In the genomic region with DNA sequence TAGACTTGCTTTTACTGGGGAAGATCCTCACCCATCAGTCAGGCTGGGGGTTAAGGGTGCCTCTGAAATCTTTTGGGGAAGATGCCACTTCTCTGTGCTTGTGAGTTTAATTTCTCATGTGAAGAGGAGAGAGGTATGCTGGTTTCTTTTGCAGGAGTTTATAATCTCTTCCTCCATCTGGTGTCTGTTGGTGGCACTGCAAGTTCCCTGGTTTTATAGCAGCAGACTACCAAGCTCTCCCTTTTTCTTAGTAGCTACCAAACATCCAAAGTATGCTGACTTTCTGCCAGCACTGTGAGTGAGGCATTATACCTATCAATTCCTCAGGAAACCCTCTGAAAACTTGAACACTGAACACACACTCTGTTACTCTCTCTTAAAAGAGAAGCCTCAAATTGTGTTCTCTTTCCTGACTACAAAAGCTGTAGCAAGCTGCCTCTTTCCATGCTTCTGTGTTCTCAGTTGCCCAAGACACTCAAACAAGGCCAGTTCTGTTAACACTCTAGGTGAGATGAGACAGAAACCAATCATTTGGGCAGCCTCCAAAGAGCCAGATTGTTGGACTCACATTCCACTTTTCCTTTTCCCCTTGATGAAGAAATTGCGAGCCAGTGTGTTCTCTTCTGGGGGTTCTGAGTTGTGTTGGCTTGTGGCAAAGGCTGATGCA, we compare ENCODE assay signal across 9 cellular contexts.
A peak's percentile ranks its signal among the peaks of the same experiment; 100 is the strongest.
DNase-seq lines count a peak whose midpoint lies in the region; ATAC-seq, FAIRE-seq and TF ChIP-seq lines count a peak whose summit lies in the region.
"Had no signal": no experiment of that assay in that cellular context is flagged by ENCODE, and none has a peak within 500 bp of the region (broad histone marks: within the 10 kb centered on the region; RNA-seq: fewer than 3 reads in every experiment).

No MANE protein-coding gene starts in this region.

- intact Hi-C loops in K562 (cut with micrococcal nuclease) = no loop called here

- in situ Hi-C loops in KBM-7 (cut with MboI; ENCODE audit: low pct_unique_long_range_greater_than_20kb, low sequenced_read_pairs) = no loop called here
- in situ Hi-C loops in K562 (cut with MboI) = no loop called here

- no peaks in the 10 kb centered on the region for H3K79me1 ChIP-seq in neuronal stem cell (ENCODE audit: low read depth, low read length)

- POLR2A ChIA-PET in K562 (lab: Yijun Ruan, JAX) = no interaction called here

- H3K4ac ChIP-seq in neuronal stem cell (ENCODE audit: low read length) = no peak overlapping the region

- no peak overlapping the region for H4K8ac ChIP-seq in neuronal stem cell (ENCODE audit: low read depth, low read length)

- TF ChIP-seq CTCF in GM12875 (IDR thresholded peaks at IDR 0.05; ENCODE audit: borderline replicate concordance, insufficient read depth, low read depth, low read length) (peak; percentile 46; the same call in 1 of the 2 replicates), K562 (IDR thresholded peaks at IDR 0.05 in 2 of 3, conservative IDR thresholded peaks at IDR 0.05 in 1 of 3; ENCODE audit: insufficient read depth in 2 of 3, low read depth in 1 of 3, low read length in 3 of 3) (peak in 2 of 3 experiments; percentile 11 to 17; a peak in 2 of 6 replicates), neural crest cell (conservative IDR thresholded peaks at IDR 0.05) (peak; percentile 62)

- H3K23ac ChIP-seq in neuronal stem cell (ENCODE audit: low read depth, low read length, poor library complexity) = no peak overlapping the region

- H2AK5ac ChIP-seq in neuronal stem cell (ENCODE audit: low read depth, low read length) = no peak overlapping the region

- H2BK5ac ChIP-seq in neuronal stem cell (ENCODE audit: low read length) = no peak overlapping the region

- H3K14ac ChIP-seq in neuronal stem cell (ENCODE audit: low read length) = no peak overlapping the region

- no peak overlapping the region for H3K4me2 ChIP-seq in K562 (ENCODE audit: insufficient read depth, low read length)
- H3K4me2 ChIP-seq in neuronal stem cell (ENCODE audit: insufficient read depth, low read length, poor library complexity, severe bottlenecking) = no peak overlapping the region

- TF ChIP-seq POLR2A in K562 (conservative IDR thresholded peaks at IDR 0.05) = no peak

- no peaks in the 10 kb centered on the region for H3K27me3 Mint-ChIP-seq in neural crest cell (ENCODE audit: low read depth)
- H3K27me3 Mint-ChIP-seq: dendritic cell treated with granulocyte-macrophage colony-stimulating factor and Interleukin-4, amounts not matched to agents 40 ng/mL and 50 ng/mL, for 4 days had no signal

- ATAC-seq in K562 = 0 out of 3 replicates have a peak, but pooled peaks have one; percentile 47

- H3K4me3 ChIP-seq in GM12875 (ENCODE audit: low read depth, low read length) (no peak overlapping the region), K562 (no peak overlapping the region), neuronal stem cell (ENCODE audit: low read length in 2 of 2) (no peak overlapping the region)

- H2BK12ac ChIP-seq in neuronal stem cell (ENCODE audit: low read length) = no peak overlapping the region

- H2AFZ ChIP-seq in K562 (ENCODE audit: low read depth, low read length) = no peak overlapping the region
- no peak overlapping the region for H2AFZ ChIP-seq in neuronal stem cell (ENCODE audit: low read length)

- no peaks in the 10 kb centered on the region for H3K9me1 ChIP-seq in K562 (ENCODE audit: control insufficient read depth, insufficient read depth, low read length)

- BruUV-seq in K562 (replicated peaks; lab: Mats Ljungman, UMichigan) = no TSS peak

- peaks cover 32% of the 10 kb centered on the region for H3K4me1 Mint-ChIP-seq in neural crest cell
- H3K4me1 Mint-ChIP-seq: IgD-negative memory B cell had no signal

- H3K4me3 Mint-ChIP-seq in neural crest cell = no peak overlapping the region
- H3K4me3 Mint-ChIP-seq: dendritic cell treated with granulocyte-macrophage colony-stimulating factor and Interleukin-4, amounts not matched to agents 40 ng/mL and 50 ng/mL, for 4 days had no signal

- DNase-seq in KBM-7 (peak; percentile 38), K562 (ENCODE audit: extremely low read depth in 1 of 4, low spot score in 3 of 4) (peak in 2 of 4 experiments; percentile 5 to 6), neural crest cell (ENCODE audit: low read depth, low spot score) (peak; percentile 22), neuronal stem cell (ENCODE audit: low spot score) (no peak), pons (ENCODE audit: low spot score) (no peak)
- no peak for DNase-seq in stimulated activated CD4-positive, alpha-beta T cell treated with anti-CD3 and anti-CD28 coated beads, Interleukin-2, amount 100 ng/mL, for 48 hours

- H4K91ac ChIP-seq in neuronal stem cell (ENCODE audit: low read depth, low read length, poor library complexity) = no peak overlapping the region

- H3K9ac ChIP-seq in K562 (ENCODE audit: insufficient read depth in 1 of 2, low read depth in 2 of 2, low read length in 2 of 2) (no peak overlapping the region), neuronal stem cell (ENCODE audit: low read depth, low read length, poor library complexity) (no peak overlapping the region)

- CTCF ChIA-PET in K562 (lab: Yijun Ruan, JAX; ENCODE audit: low intra/inter-chr PET ratio) = interaction anchor here (0.6 kb wide), 1 partner anchor 741 kb away, joined by 5 read pairs; no protein-coding TSS in a partner anchor

- 11% methylated on average over 1 of the region's 1 CpG for WGBS in K562 (ENCODE audit: insufficient coverage, low coverage, missing lambda C conversion rate)
- no CpG with 5 or more reads among the region's 1 CpG for WGBS in neuronal stem cell (ENCODE audit: extremely low coverage in 2 of 2, insufficient read length in 2 of 2, insufficient replicate concordance in 1 of 2), 2 donors

- H3K79me2 ChIP-seq in K562 (ENCODE audit: control insufficient read depth, insufficient read depth, low read length) = no peaks in the 10 kb centered on the region

- H3K27ac Mint-ChIP-seq in neural crest cell (ENCODE audit: unreplicated experiment) = no peak overlapping the region
- H3K27ac Mint-ChIP-seq: dendritic cell treated with granulocyte-macrophage colony-stimulating factor and Interleukin-4, amounts not matched to agents 40 ng/mL and 50 ng/mL, for 4 days; IgD-negative memory B cell had no signal

- H4K20me1 ChIP-seq in K562 (replicated peaks; ENCODE audit: control insufficient read depth, insufficient read depth, low read length) = no peaks in the 10 kb centered on the region

- H2BK15ac ChIP-seq in neuronal stem cell (ENCODE audit: low read length) = no peak overlapping the region

- H3K27ac ChIP-seq in K562 (ENCODE audit: extremely low read depth, low read depth, low read length) (no peak overlapping the region), neuronal stem cell (replicated peaks; ENCODE audit: low read length) (no peak overlapping the region)

- no peak overlapping the region for H3K18ac ChIP-seq in neuronal stem cell (ENCODE audit: low read length)

- H3K4me1 ChIP-seq in K562 (replicated peaks in 1 of 2; ENCODE audit: control insufficient read depth in 2 of 2, insufficient read depth in 2 of 2, low read length in 2 of 2) (no peaks in the 10 kb centered on the region), neuronal stem cell (ENCODE audit: control insufficient read depth in 2 of 2, insufficient read depth in 1 of 2, low read depth in 1 of 2, low read length in 2 of 2) (peaks cover 2 to 9% of the 10 kb centered on the region in 2 donors)

- no peak overlapping the region for H2BK120ac ChIP-seq in neuronal stem cell (ENCODE audit: low read depth, low read length)

- H3K36me3 ChIP-seq in K562 (ENCODE audit: control insufficient read depth, insufficient read depth, low read length) (no peaks in the 10 kb centered on the region), neuronal stem cell (replicated peaks in 1 of 2; ENCODE audit: control insufficient read depth in 2 of 2, insufficient read depth in 2 of 2, low read length in 2 of 2) (no peaks in the 10 kb centered on the region)

- peaks cover 16% of the 10 kb centered on the region for H3K36me3 Mint-ChIP-seq in neural crest cell (ENCODE audit: low read depth)
- H3K36me3 Mint-ChIP-seq: IgD-negative memory B cell had no signal

- FAIRE-seq in K562 (lab: Jason Lieb, UNC) = peak; percentile 32

- H3K27me3 ChIP-seq in K562 (ENCODE audit: control insufficient read depth in 2 of 2, insufficient read depth in 2 of 2, low read length in 2 of 2) (0 out of 5 replicates have a peak, but pooled peaks cover 0 to 5% of the 10 kb centered on the region in 2 experiments), neuronal stem cell (ENCODE audit: control insufficient read depth in 3 of 3, insufficient read depth in 3 of 3, low read depth in 1 of 3, low read length in 3 of 3) (no peaks in the 10 kb centered on the region)

- no peak for TF ChIP-seq RAD21 in K562 (CRISPR knock-in tag; conservative IDR thresholded peaks at IDR 0.05 in 1 of 2, IDR thresholded peaks at IDR 0.05 in 1 of 2)

- peaks cover 10% of the 10 kb centered on the region for H3K9me3 Mint-ChIP-seq in neural crest cell

- no peak for TF ChIP-seq EP300 in K562 (IDR thresholded peaks at IDR 0.05; ENCODE audit: low read length)

- H3K9me3 ChIP-seq in K562 (replicated peaks; ENCODE audit: control insufficient read depth, insufficient read depth, low read depth, low read length) (no peaks in the 10 kb centered on the region), neuronal stem cell (replicated peaks in 1 of 2; ENCODE audit: control insufficient read depth in 2 of 2, insufficient read depth in 1 of 2, low read depth in 1 of 2, low read length in 2 of 2) (peaks cover 0 to 8% of the 10 kb centered on the region in 2 donors)

TF ChIP-seq in K562, 482 proteins besides CTCF, POLR2A, EP300 and RAD21 (continues in another document):
- no peak for TF ChIP-seq ZNF589 (CRISPR knock-in tag; IDR thresholded peaks at IDR 0.05; ENCODE audit: low read depth)
- no peak for TF ChIP-seq MEF2D (tag; conservative IDR thresholded peaks at IDR 0.05; ENCODE audit: low read depth)
- TF ChIP-seq GATAD2B (IDR thresholded peaks at IDR 0.05; ENCODE audit: borderline replicate concordance) = no peak
- TF ChIP-seq ZNF764 (CRISPR knock-in tag; IDR thresholded peaks at IDR 0.05; ENCODE audit: low read depth) = no peak
- no peak for TF ChIP-seq CBX2 (IDR thresholded peaks at IDR 0.05; ENCODE audit: insufficient read depth, low read length, poor library complexity, severe bottlenecking)
- TF ChIP-seq ZNF143 (CRISPR knock-in tag; IDR thresholded peaks at IDR 0.05) = no peak
- no peak for TF ChIP-seq U2AF2 (optimal IDR thresholded peaks at IDR 0.05; ENCODE audit: low read depth, low read length)

Comparison
In these comparisons a context has a peak if more than half of its experiments do, and no peak if none do; other contexts are left out.
1. DNase-seq: peak in KBM-7 (single experiment) and neural crest cell (single experiment); none in stimulated activated CD4-positive, alpha-beta T cell treated with anti-CD3 and anti-CD28 coated beads, Interleukin-2, amount 100 ng/mL, for 48 hours (0 of 2), neuronal stem cell (single experiment) and pons (single experiment).
2. Peak in every context shown above with its lines, with median percentiles within 50 percentile points of each other: CTCF ChIP-seq.